Comparison of ENCODE assay signal across 10 cellular contexts in genomic region chr13:98504029-98504351, GRCh38.
DNase-seq lines count a peak whose midpoint lies in the region; ATAC-seq and TF ChIP-seq lines count a peak whose summit lies in the region.
"Had no signal": no experiment of that assay in that cellular context is flagged by ENCODE, and none has a peak within 500 bp of the region (broad histone marks: within the 10 kb centered on the region; RNA-seq: fewer than 3 reads in every experiment).

No MANE protein-coding gene starts in this region.

- intact Hi-C loops in CD4-positive, alpha-beta T cell (cut with DNase I, micrococcal nuclease), result no loop called here
- intact Hi-C loops in IMR-90 (cut with micrococcal nuclease) (no loop called here), psoas muscle (cut with DNase I) (no loop called here)

- no peak overlapping the region for H2AK9ac ChIP-seq in IMR-90 (replicated peaks; ENCODE audit: low read depth, low read length, poor library complexity)

- peaks cover 88% of the 10 kb centered on the region for H3K4me1 Mint-ChIP-seq in CD4-positive, alpha-beta T cell (ENCODE audit: low read depth)
- H3K4me1 Mint-ChIP-seq in endothelial cell (ENCODE audit: unreplicated experiment), result peaks cover 60% of the 10 kb centered on the region

- peak overlapping the region; percentile 80; the same call in 1 of the 2 replicates for H2AK5ac ChIP-seq in IMR-90 (ENCODE audit: low read depth, low read length)

- H3K36me3 ChIP-seq in IMR-90 (ENCODE audit: control insufficient read depth, insufficient read depth, low read length) (peaks cover 7% of the 10 kb centered on the region; the same call in 1 of the 2 replicates), psoas muscle (ENCODE audit: insufficient read depth in 1 of 2, low read depth in 1 of 2) (no peaks in the 10 kb centered on the region)

- peak overlapping the region; percentile 70; the same call in 1 of the 2 replicates for H3K23ac ChIP-seq in IMR-90 (ENCODE audit: low read depth, low read length)

- no peak overlapping the region for H3K4me3 Mint-ChIP-seq in CD4-positive, alpha-beta T cell
- no peak overlapping the region for H3K4me3 Mint-ChIP-seq in endothelial cell (ENCODE audit: unreplicated experiment)

- BruUV-seq in IMR-90 (replicated peaks; lab: Mats Ljungman, UMichigan), result no TSS peak

- peak overlapping the region; percentile 87 for H3K4me2 ChIP-seq in IMR-90 (ENCODE audit: low read depth, low read length)

- H3K27ac Mint-ChIP-seq in CD4-positive, alpha-beta T cell, result peak overlapping the region; percentile 81
- peak overlapping the region; percentile 19 for H3K27ac Mint-ChIP-seq in endothelial cell (ENCODE audit: unreplicated experiment)

- in situ Hi-C loops in IMR-90 (cut with MboI; ENCODE audit: low sequenced_read_pairs), result no loop called here

- no peak overlapping the region for H2BK20ac ChIP-seq in IMR-90 (ENCODE audit: low read depth, low read length)

- H3K4me3 ChIP-seq in IMR-90 (ENCODE audit: insufficient read depth, low read depth, low read length), result peak overlapping the region; percentile 23
- peak overlapping the region; percentile 1 for H3K4me3 ChIP-seq in psoas muscle

- H2AFZ ChIP-seq in IMR-90 (replicated peaks; ENCODE audit: low read length, poor library complexity), result peak overlapping the region; percentile 2

- H3K9me3 Mint-ChIP-seq in CD4-positive, alpha-beta T cell, result no peaks in the 10 kb centered on the region
- H3K9me3 Mint-ChIP-seq in endothelial cell (ENCODE audit: unreplicated experiment), result no peaks in the 10 kb centered on the region

- no peak for TF ChIP-seq POLR2A in IMR-90 (IDR thresholded peaks at IDR 0.05; ENCODE audit: low read depth, low read length)

- POLR2A ChIA-PET in CD4-positive, alpha-beta T cell (lab: Charles Lee), result no interaction called here
- POLR2A ChIA-PET in IMR-90 (lab: Charles Lee; ENCODE audit: unreplicated experiment), result no interaction called here

- H3K4me1 ChIP-seq in IMR-90 (ENCODE audit: control insufficient read depth, insufficient read depth, low read length), result peaks cover 35% of the 10 kb centered on the region
- peaks cover 48% of the 10 kb centered on the region for H3K4me1 ChIP-seq in psoas muscle

- no peak for DNase-seq in CD4-positive, alpha-beta T cell
- DNase-seq in IMR-90 (no peak), endothelial cell (ENCODE audit: low spot score) (no peak), psoas muscle (no peak), SW480 (ENCODE audit: low spot score) (no peak), GDM1 (lab: John Stamatoyannopoulos, UW) (no peak), glomerular visceral epithelial cell (ENCODE audit: extremely low spot score) (no peak)
- DNase-seq in activated CD4-positive, CD25-positive, alpha-beta regulatory T cell treated with anti-CD3 and anti-CD28 coated beads, Interleukin-2, amount 50 U/mL, for 72 hours, result no peak
- DNase-seq: midbrain had no signal

- H3K36me3 Mint-ChIP-seq in CD4-positive, alpha-beta T cell (ENCODE audit: low read depth), result peaks cover 44% of the 10 kb centered on the region
- peaks cover 7% of the 10 kb centered on the region for H3K36me3 Mint-ChIP-seq in endothelial cell (ENCODE audit: low read depth, unreplicated experiment)

- WGBS in IMR-90 (ENCODE audit: extremely low coverage in 2 of 2, insufficient read length in 1 of 2), 2 experiments, result no CpG with 5 or more reads among the region's 1 CpG
- 15 to 23% (median 22%) methylated on average over 1 of the region's 1 CpG for WGBS in psoas muscle, 3 donors

- H3K27me3 Mint-ChIP-seq in CD4-positive, alpha-beta T cell, result no peaks in the 10 kb centered on the region
- peaks cover 7% of the 10 kb centered on the region for H3K27me3 Mint-ChIP-seq in endothelial cell (ENCODE audit: unreplicated experiment)

- H2BK15ac ChIP-seq in IMR-90 (ENCODE audit: low read depth, low read length), result peak overlapping the region; percentile 39; the same call in 1 of the 3 replicates

- H2BK5ac ChIP-seq in IMR-90 (ENCODE audit: low read depth, low read length, poor library complexity, severe bottlenecking), result peak overlapping the region; percentile 63

- CTCF ChIA-PET in CD4-positive, alpha-beta T cell (lab: Charles Lee), result interaction anchor here (0.9 to 2.1 kb wide), 9 partner anchors 9 to 169 kb away, joined by 3 to 8 read pairs (median 4); no protein-coding TSS in a partner anchor
- CTCF ChIA-PET in IMR-90 (lab: Yijun Ruan, JAX), result interaction anchor here (0.6 to 1.3 kb wide), 2 partner anchors 8 to 149 kb away, joined by 3 read pairs; no protein-coding TSS in a partner anchor

- H3K9me1 ChIP-seq in IMR-90 (ENCODE audit: insufficient read depth, low read length), result peaks cover 51% of the 10 kb centered on the region

- H3K4ac ChIP-seq in IMR-90 (ENCODE audit: low read depth, low read length), result peak overlapping the region; percentile 73

- H4K5ac ChIP-seq in IMR-90 (ENCODE audit: low read depth, low read length), result no peak overlapping the region

- dilution Hi-C loops in IMR-90 (cut with HindIII; ENCODE audit: low sequenced_read_pairs, unreplicated experiment), result no loop called here

- H3K9ac ChIP-seq in IMR-90 (ENCODE audit: low read depth, low read length), result peak overlapping the region; percentile 51

- peak overlapping the region; percentile 22; the same call in 1 of the 2 replicates for H3K56ac ChIP-seq in IMR-90 (ENCODE audit: extremely low read depth, insufficient read depth, low read length)

- H3K27ac ChIP-seq in CD4-positive, alpha-beta T cell (ENCODE audit: low read depth, low read length), result no peak overlapping the region
- H3K27ac ChIP-seq in IMR-90 (ENCODE audit: insufficient read depth, low read length) (peak overlapping the region; percentile 89; the same call in 1 of the 2 replicates), psoas muscle (peak overlapping the region; percentile 71)
- H3K27ac ChIP-seq: RWPE1 had no signal

- H2BK120ac ChIP-seq in IMR-90 (ENCODE audit: low read depth, low read length), result no peak overlapping the region; the same call in 1 of the 2 replicates

- no peak overlapping the region for H4K91ac ChIP-seq in IMR-90 (ENCODE audit: insufficient read depth, low read depth, low read length)

- H3K79me1 ChIP-seq in IMR-90 (ENCODE audit: low read depth in 1 of 2, low read length in 2 of 2), result peaks cover 60 to 91% of the 10 kb centered on the region in 2 experiments

- no peak for ATAC-seq in CD4-positive, alpha-beta T cell (ENCODE audit: poor library complexity)
- ATAC-seq in IMR-90 (ENCODE audit: low read depth), result no peak; the same call in 1 of the 2 replicates
- no peak for ATAC-seq in psoas muscle

- TF ChIP-seq RAD21 in IMR-90 (IDR thresholded peaks at IDR 0.05; ENCODE audit: low read length), result no peak

- no peak for TF ChIP-seq CTCF in CD4-positive, alpha-beta T cell (IDR thresholded peaks at IDR 0.05)
- TF ChIP-seq CTCF in IMR-90 (conservative IDR thresholded peaks at IDR 0.05; ENCODE audit: low read depth, low read length) (no peak), endothelial cell (IDR thresholded peaks at IDR 0.05; ENCODE audit: unreplicated experiment) (no peak), psoas muscle (IDR thresholded peaks at IDR 0.05) (no peak)

- no peak overlapping the region; a peak in 1 of 4 replicates for H4K8ac ChIP-seq in IMR-90 (ENCODE audit: low read depth in 2 of 2, low read length in 2 of 2)

- no peaks in the 10 kb centered on the region for H3K9me3 ChIP-seq in CD4-positive, alpha-beta T cell (ENCODE audit: control insufficient read depth, low read length)
- H3K9me3 ChIP-seq in IMR-90 (ENCODE audit: control insufficient read depth, insufficient read depth, low read length) (no peaks in the 10 kb centered on the region), psoas muscle (no peaks in the 10 kb centered on the region)

- H3K14ac ChIP-seq in IMR-90 (replicated peaks; ENCODE audit: low read depth, low read length), result peak overlapping the region; percentile 51; the same call in 1 of the 2 replicates

- H4K20me1 ChIP-seq in IMR-90 (ENCODE audit: insufficient read depth, low read length), result peaks cover 83% of the 10 kb centered on the region

- peak overlapping the region; percentile 31 for H3K18ac ChIP-seq in IMR-90 (ENCODE audit: low read depth, low read length)

- no peaks in the 10 kb centered on the region for H3K27me3 ChIP-seq in CD4-positive, alpha-beta T cell (ENCODE audit: control insufficient read depth, insufficient read depth, low read length)
- H3K27me3 ChIP-seq in IMR-90 (ENCODE audit: control insufficient read depth, insufficient read depth, low read length) (no peaks in the 10 kb centered on the region), psoas muscle (ENCODE audit: insufficient read depth in 3 of 3, low read length in 2 of 3) (no peaks in the 10 kb centered on the region)

TF ChIP-seq in IMR-90, 13 proteins besides CTCF, POLR2A, EP300 and RAD21:
- TF ChIP-seq MXI1 (IDR thresholded peaks at IDR 0.05; ENCODE audit: borderline replicate concordance, low read depth, low read length), result no peak
- no peak for TF ChIP-seq NFE2L2 (IDR thresholded peaks at IDR 0.05; ENCODE audit: low read depth, low read length)
- TF ChIP-seq CEBPB (IDR thresholded peaks at IDR 0.05; ENCODE audit: low read depth, low read length), result no peak
- no peak for TF ChIP-seq MAZ (IDR thresholded peaks at IDR 0.05; ENCODE audit: borderline replicate concordance, low read depth, low read length)
- TF ChIP-seq FOS (IDR thresholded peaks at IDR 0.05; ENCODE audit: low read depth, low read length), result no peak
- no peak for TF ChIP-seq MAFK (IDR thresholded peaks at IDR 0.05; ENCODE audit: low read depth, low read length)
- no peak for TF ChIP-seq CHD1 (IDR thresholded peaks at IDR 0.05; ENCODE audit: low read depth, low read length)
- no peak for TF ChIP-seq BHLHE40 (IDR thresholded peaks at IDR 0.05; ENCODE audit: low read depth, low read length)
- no peak for TF ChIP-seq ELK1 (IDR thresholded peaks at IDR 0.05; ENCODE audit: borderline replicate concordance, low read depth, low read length)
- no peak for TF ChIP-seq SMC3 (IDR thresholded peaks at IDR 0.05; ENCODE audit: low read depth, low read length)
